ENCODE assay signal across 1 cellular context in genomic region chr14:54253195-54253947, GRCh38.
A peak's percentile ranks its signal among the peaks of the same experiment; 100 is the strongest.
TF ChIP-seq lines count a peak whose summit lies in the region.

No MANE protein-coding gene starts in this region.

TF ChIP-seq in IMR-90, 13 proteins besides CTCF, POLR2A, EP300 and RAD21 (continued from another document):
- TF ChIP-seq FOS (IDR thresholded peaks at IDR 0.05; ENCODE audit: low read depth, low read length) (peak; percentile 84; the same call in 1 of the 2 replicates), NFE2L2 (IDR thresholded peaks at IDR 0.05; ENCODE audit: low read depth, low read length) (no peak)
TF ChIP-seq in IMR-90: peak in this region for 2.
